20 cellular contexts compared by ENCODE assay signal in the genomic region with DNA sequence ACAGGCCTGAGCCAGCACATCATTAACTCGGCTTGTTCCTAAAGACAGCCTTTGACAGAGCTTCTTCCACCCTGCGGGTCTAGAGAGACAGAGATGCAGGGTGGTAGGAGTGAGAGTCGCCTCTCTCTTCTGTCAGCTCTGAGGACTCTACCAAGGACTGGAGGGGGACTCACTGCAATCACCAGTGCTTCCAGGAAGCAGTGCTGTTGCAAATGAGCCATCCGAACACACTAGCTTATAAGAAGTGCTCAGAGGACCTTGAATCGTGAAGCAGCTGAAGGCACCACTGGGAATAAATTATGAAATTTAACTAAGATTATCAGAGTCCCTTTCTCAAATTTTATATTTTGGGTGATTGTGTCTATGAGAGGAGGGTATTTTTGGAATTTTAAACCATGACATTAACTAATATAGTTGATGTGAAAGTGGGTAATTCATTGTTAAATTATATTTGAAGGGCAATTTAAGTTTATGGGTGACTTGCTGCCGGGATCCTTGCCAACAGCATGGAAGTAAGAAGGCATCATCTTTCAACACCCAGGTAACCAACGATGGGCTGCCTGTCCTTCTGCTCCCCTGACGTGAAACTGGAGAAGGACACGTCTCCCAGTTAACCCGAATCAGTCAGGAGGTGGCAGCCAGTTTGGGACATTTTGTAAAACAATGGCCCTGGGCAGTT. TPM values are rescaled to one million over a fixed set of nuclear protein-coding genes. Genes with fewer than 3 reads are reported as not detected.
A peak's percentile ranks its signal among the peaks of the same experiment; 100 is the strongest.
DNase-seq lines count a peak whose midpoint lies in the region; ATAC-seq and TF ChIP-seq lines count a peak whose summit lies in the region.
"Had no signal": no experiment of that assay in that cellular context is flagged by ENCODE, and none has a peak within 500 bp of the region (broad histone marks: within the 10 kb centered on the region; RNA-seq: fewer than 3 reads in every experiment).

No MANE protein-coding gene starts in this region.

- ATAC-seq in IMR-90 (ENCODE audit: low read depth) (no peak), GM19397 (IDR thresholded peaks at IDR 0.05; ENCODE audit: unreplicated experiment) (no peak), sciatic nerve (no peak)
- ATAC-seq: stimulated activated naive CD8-positive, alpha-beta T cell treated with anti-CD3 and anti-CD28 coated beads, Interleukin-15, amount 100 ng/mL, for 72 hours; upper lobe of right lung had no signal

- H2BK5ac ChIP-seq in IMR-90 (ENCODE audit: low read depth, low read length, poor library complexity, severe bottlenecking): no peak overlapping the region

- H3K4me3 ChIP-seq in IMR-90 (ENCODE audit: insufficient read depth, low read depth, low read length): no peak overlapping the region
- H3K4me3 ChIP-seq in testis: no peak overlapping the region
- H3K4me3 ChIP-seq: cardiac muscle cell, dorsolateral prefrontal cortex, lung, pancreas, upper lobe of right lung had no signal

- DNase-seq in IMR-90 (no peak), NCI-H1436 (lab: John Stamatoyannopoulos, UW) (peak; percentile 52), NCI-H69 (lab: John Stamatoyannopoulos, UW) (peak; percentile 75), medulla oblongata (ENCODE audit: extremely low spot score) (peak; percentile 7), sciatic nerve (ENCODE audit: low spot score) (no peak), testis (no peak), NCI-H146 treated with DMSO at 0.1 percent for 48 hours (lab: John Stamatoyannopoulos, UW; ENCODE audit: unreplicated experiment) (no peak)
- DNase-seq: activated CD4-positive, alpha-beta T cell treated with anti-CD3 and anti-CD28 coated beads, Interleukin-2, amount 10 ng/mL, durations not matched to agents 7 days and 5 days; activated effector memory CD4-positive, alpha-beta T cell treated with Interleukin-2 at 50 U/mL for 16 hours; EL; MM.1S; pancreas; Right ventricle myocardium superior; stimulated activated CD4-positive, alpha-beta T cell treated with anti-CD3 and anti-CD28 coated beads, Interleukin-2, amount 100 ng/mL, for 24 hours; stimulated activated naive CD8-positive, alpha-beta T cell treated with anti-CD3 and anti-CD28 coated beads, Interleukin-15, amount 100 ng/mL, for 72 hours; upper lobe of right lung had no signal

- H2AFZ ChIP-seq in IMR-90 (replicated peaks; ENCODE audit: low read length, poor library complexity): no peak overlapping the region

- no peak overlapping the region for H3K14ac ChIP-seq in IMR-90 (replicated peaks; ENCODE audit: low read depth, low read length)

- no peaks in the 10 kb centered on the region for H3K9me3 ChIP-seq in IMR-90 (ENCODE audit: control insufficient read depth, insufficient read depth, low read length)
- H3K9me3 ChIP-seq in testis: no peaks in the 10 kb centered on the region
- H3K9me3 ChIP-seq: pancreas, upper lobe of right lung had no signal

- in situ Hi-C loops in IMR-90 (cut with MboI; ENCODE audit: low sequenced_read_pairs): no loop called here

- H3K56ac ChIP-seq in IMR-90 (ENCODE audit: extremely low read depth, insufficient read depth, low read length): no peak overlapping the region

- no peak overlapping the region for H4K8ac ChIP-seq in IMR-90 (ENCODE audit: low read depth in 2 of 2, low read length in 2 of 2)

- POLR2A ChIA-PET in IMR-90 (lab: Charles Lee; ENCODE audit: unreplicated experiment): interaction anchor here (0.6 kb wide), 1 partner anchor 1534 kb away, joined by 3 read pairs; no protein-coding TSS in a partner anchor

- no peak overlapping the region for H3K23ac ChIP-seq in IMR-90 (ENCODE audit: low read depth, low read length)

- no peak for TF ChIP-seq CTCF in IMR-90 (conservative IDR thresholded peaks at IDR 0.05; ENCODE audit: low read depth, low read length)
- no peak for TF ChIP-seq CTCF in testis (IDR thresholded peaks at IDR 0.05)

- H3K27me3 ChIP-seq in IMR-90 (ENCODE audit: control insufficient read depth, insufficient read depth, low read length) (no peaks in the 10 kb centered on the region; the same call in 1 of the 2 replicates), testis (no peaks in the 10 kb centered on the region)
- H3K27me3 ChIP-seq: cardiac muscle cell, dorsolateral prefrontal cortex, upper lobe of right lung had no signal

- H4K5ac ChIP-seq in IMR-90 (ENCODE audit: low read depth, low read length): no peak overlapping the region

- H3K27ac ChIP-seq in IMR-90 (ENCODE audit: insufficient read depth, low read length) (no peak overlapping the region), testis (no peak overlapping the region)
- H3K27ac ChIP-seq: cardiac muscle cell, dorsolateral prefrontal cortex, pancreas, upper lobe of right lung had no signal

- TF ChIP-seq RAD21 in IMR-90 (IDR thresholded peaks at IDR 0.05; ENCODE audit: low read length): no peak

- H2BK20ac ChIP-seq in IMR-90 (ENCODE audit: low read depth, low read length): 0 out of 2 replicates have a peak overlapping the region, but pooled peaks have one; percentile 5

- peak overlapping the region; percentile 26; the same call in 1 of the 2 replicates for H3K4ac ChIP-seq in IMR-90 (ENCODE audit: low read depth, low read length)

- 90% methylated on average over 3 of the region's 10 CpGs; no CpG with 5 or more reads in 1 of the 2 experiments for WGBS in IMR-90 (ENCODE audit: extremely low coverage in 2 of 2, insufficient read length in 1 of 2), 2 experiments
- 79 to 81% methylated on average over 10 of the region's 10 CpGs for WGBS in testis, 2 donors

- H3K9ac ChIP-seq in IMR-90 (ENCODE audit: low read depth, low read length): no peak overlapping the region

- peak overlapping the region; percentile 75; the same call in 1 of the 2 replicates for H2AK5ac ChIP-seq in IMR-90 (ENCODE audit: low read depth, low read length)

- peak overlapping the region; percentile 25; the same call in 1 of the 2 replicates for H2BK120ac ChIP-seq in IMR-90 (ENCODE audit: low read depth, low read length)

- peak overlapping the region; percentile 10; the same call in 1 of the 2 replicates for H4K91ac ChIP-seq in IMR-90 (ENCODE audit: insufficient read depth, low read depth, low read length)

- H3K36me3 ChIP-seq in IMR-90 (ENCODE audit: control insufficient read depth, insufficient read depth, low read length) (no peaks in the 10 kb centered on the region), testis (ENCODE audit: low read depth, missing control alignments) (no peaks in the 10 kb centered on the region)
- H3K36me3 ChIP-seq: cardiac muscle cell, pancreas, upper lobe of right lung had no signal

- intact Hi-C loops in IMR-90 (cut with micrococcal nuclease): no loop called here
- intact Hi-C loops in sciatic nerve (cut with DNase I): no loop called here
- intact Hi-C loops in testis (cut with DNase I; ENCODE audit: low total_unique reads): no loop called here

- dilution Hi-C loops in IMR-90 (cut with HindIII; ENCODE audit: low sequenced_read_pairs, unreplicated experiment): no loop called here

- H3K4me1 ChIP-seq in IMR-90 (ENCODE audit: control insufficient read depth, insufficient read depth, low read length): peaks cover 5% of the 10 kb centered on the region
- H3K4me1 ChIP-seq in testis: no peaks in the 10 kb centered on the region
- H3K4me1 ChIP-seq: pancreas, upper lobe of right lung had no signal

- no TSS peak for BruUV-seq in IMR-90 (replicated peaks; lab: Mats Ljungman, UMichigan)

- 0 out of 2 replicates have a peak, but pooled peaks cover 3% of the 10 kb centered on the region for H3K9me1 ChIP-seq in IMR-90 (ENCODE audit: insufficient read depth, low read length)

- CTCF ChIA-PET in IMR-90 (lab: Yijun Ruan, JAX): no interaction called here

- H2BK15ac ChIP-seq in IMR-90 (ENCODE audit: low read depth, low read length): no peak overlapping the region

- TF ChIP-seq POLR2A in IMR-90 (IDR thresholded peaks at IDR 0.05; ENCODE audit: low read depth, low read length) (no peak), testis (IDR thresholded peaks at IDR 0.05) (no peak)

- no peaks in the 10 kb centered on the region for H3K79me1 ChIP-seq in IMR-90 (ENCODE audit: low read depth in 1 of 2, low read length in 2 of 2)

- no peak overlapping the region; the same call in 1 of the 2 replicates for H3K18ac ChIP-seq in IMR-90 (ENCODE audit: low read depth, low read length)

- H4K20me1 ChIP-seq in IMR-90 (ENCODE audit: insufficient read depth, low read length): no peaks in the 10 kb centered on the region

- no peak overlapping the region for H2AK9ac ChIP-seq in IMR-90 (replicated peaks; ENCODE audit: low read depth, low read length, poor library complexity)

- H3K4me2 ChIP-seq in IMR-90 (ENCODE audit: low read depth, low read length): no peak overlapping the region

TF ChIP-seq in IMR-90, 13 proteins besides CTCF, POLR2A, EP300 and RAD21 (continues in another document):
- TF ChIP-seq MXI1 (IDR thresholded peaks at IDR 0.05; ENCODE audit: borderline replicate concordance, low read depth, low read length): no peak
- no peak for TF ChIP-seq SMC3 (IDR thresholded peaks at IDR 0.05; ENCODE audit: low read depth, low read length)
- TF ChIP-seq NFE2L2 (IDR thresholded peaks at IDR 0.05; ENCODE audit: low read depth, low read length): no peak
- no peak for TF ChIP-seq MAZ (IDR thresholded peaks at IDR 0.05; ENCODE audit: borderline replicate concordance, low read depth, low read length)
- TF ChIP-seq RFX5 (IDR thresholded peaks at IDR 0.05; ENCODE audit: low read depth, low read length): no peak
- TF ChIP-seq BHLHE40 (IDR thresholded peaks at IDR 0.05; ENCODE audit: low read depth, low read length): no peak
- TF ChIP-seq FOS (IDR thresholded peaks at IDR 0.05; ENCODE audit: low read depth, low read length): no peak
- TF ChIP-seq, protein P1, sequence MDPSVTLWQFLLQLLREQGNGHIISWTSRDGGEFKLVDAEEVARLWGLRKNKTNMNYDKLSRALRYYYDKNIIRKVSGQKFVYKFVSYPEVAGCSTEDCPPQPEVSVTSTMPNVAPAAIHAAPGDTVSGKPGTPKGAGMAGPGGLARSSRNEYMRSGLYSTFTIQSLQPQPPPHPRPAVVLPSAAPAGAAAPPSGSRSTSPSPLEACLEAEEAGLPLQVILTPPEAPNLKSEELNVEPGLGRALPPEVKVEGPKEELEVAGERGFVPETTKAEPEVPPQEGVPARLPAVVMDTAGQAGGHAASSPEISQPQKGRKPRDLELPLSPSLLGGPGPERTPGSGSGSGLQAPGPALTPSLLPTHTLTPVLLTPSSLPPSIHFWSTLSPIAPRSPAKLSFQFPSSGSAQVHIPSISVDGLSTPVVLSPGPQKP (IDR thresholded peaks at IDR 0.05; ENCODE audit: borderline replicate concordance, low read depth, low read length): no peak
- TF ChIP-seq CHD1 (IDR thresholded peaks at IDR 0.05; ENCODE audit: low read depth, low read length): no peak
- TF ChIP-seq RCOR1 (IDR thresholded peaks at IDR 0.05; ENCODE audit: insufficient replicate concordance, low read length): no peak

RNA-seq across cellular contexts. Expression of a gene that starts 43.6 kb away (rescaled TPM):
- total RNA-seq in IMR-90 (2012; rRNA removed) (148 and 153 TPM in 2 replicates), sciatic nerve (38.1 TPM), testis (10 to 100 TPM; 33.8 to 41.8 TPM)
- polyA plus RNA-seq in IMR-90 (2012; rRNA removed) (268 and 332 TPM in 2 replicates), testis (ENCODE audit: insufficient read depth, low read depth, low replicate concordance) (26.7 TPM)
- 300 and 432 TPM in 2 replicates for polyA plus RNA-seq in IMR-90 (2012; cell fraction: cytosol; rRNA removed)
- polyA plus RNA-seq in IMR-90 (2012; cell fraction: nucleus; rRNA removed; ENCODE audit: low replicate concordance): 369 and 399 TPM in 2 replicates

Comparison
In these comparisons a context has a peak if more than half of its experiments do, and no peak if none do; other contexts are left out.
1. DNase-seq: peak in NCI-H1436 (single experiment), NCI-H69 (single experiment) and medulla oblongata (single experiment); none in IMR-90 (single experiment), sciatic nerve (single experiment), testis (single experiment) and NCI-H146 treated with DMSO at 0.1 percent for 48 hours (single experiment).